29 cellular contexts compared by ENCODE assay signal in the genomic region with DNA sequence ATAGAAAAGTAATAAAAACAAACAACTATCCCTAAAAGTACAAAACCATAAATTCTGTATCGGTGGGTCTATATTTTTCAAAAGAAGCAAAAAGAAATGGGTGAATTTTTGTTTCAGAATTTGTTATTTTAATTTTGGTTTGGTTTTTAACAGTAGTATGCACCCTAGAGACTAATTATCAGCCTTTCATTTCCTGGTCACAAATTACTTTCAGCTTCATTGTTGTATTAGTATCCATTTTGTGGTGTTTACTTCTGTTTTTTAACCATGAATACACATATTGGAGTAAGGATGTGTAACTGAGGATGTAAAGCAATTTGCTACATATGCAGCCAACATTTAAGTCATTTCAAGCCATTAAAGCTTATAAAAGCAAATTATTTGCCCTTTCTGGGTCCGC.
"Had no signal": no experiment of that assay in that cellular context is flagged by ENCODE, and none has a peak within 500 bp of the region (broad histone marks: within the 10 kb centered on the region; RNA-seq: fewer than 3 reads in every experiment).

No MANE protein-coding gene starts in this region.

- FAIRE-seq: small intestine had no signal

- H3K36me3 Mint-ChIP-seq: naive B cell; naive thymus-derived CD8-positive, alpha-beta T cell; natural killer cell treated with Interleukin-12 subunit alpha and Interleukin-12 subunit beta and Interleukin-15 and Interleukin-18, amount 100 ng/mL, for 72 hours; stimulated activated effector memory CD8-positive, alpha-beta T cell treated with anti-CD3 and anti-CD28 coated beads, Interleukin-12 subunit alpha, Interleukin-12 subunit beta, amount 100 ng/mL, for 72 hours; stimulated activated naive B cell treated with anti-CD40 and anti-IgM and Interleukin-4, amounts not matched to agents 10 μg/mL and 1 μg/mL and 100 μg/mL, for 72 hours; type B pancreatic cell had no signal

- DNase-seq: naive B cell; naive thymus-derived CD8-positive, alpha-beta T cell; nucleus accumbens; posterior cingulate gyrus; psoas muscle; right cardiac atrium; right lobe of liver; sigmoid colon; small intestine; stimulated activated CD4-positive, alpha-beta T cell treated with anti-CD3 and anti-CD28 coated beads, Interleukin-15, amount 100 ng/mL, for 24 hours; stimulated activated CD4-positive, alpha-beta T cell treated with anti-CD3 and anti-CD28 coated beads, Interleukin-2, amount 100 ng/mL, for 24 hours; stimulated activated CD4-positive, alpha-beta T cell treated with anti-CD3 and anti-CD28 coated beads, Interleukin-2, amount 100 ng/mL, for 48 hours; stimulated activated CD4-positive, alpha-beta T cell treated with anti-CD3 and anti-CD28 coated beads, Interleukin-4, amount 100 ng/mL, for 24 hours; stimulated activated naive B cell treated with anti-CD40 and anti-IgM and Interleukin-4, amounts not matched to agents 10 μg/mL and 1 μg/mL and 100 μg/mL, for 72 hours; stimulated activated naive CD4-positive, alpha-beta T cell treated with Interleukin-2 at 50 U/mL for 16 hours; stomach; testis; tibial artery; transverse colon; upper lobe of right lung; uterus had no signal

- H3K4me1 Mint-ChIP-seq: naive B cell; naive thymus-derived CD8-positive, alpha-beta T cell; stimulated activated effector memory CD8-positive, alpha-beta T cell treated with anti-CD3 and anti-CD28 coated beads, Interleukin-12 subunit alpha, Interleukin-12 subunit beta, amount 100 ng/mL, for 72 hours; stimulated activated naive B cell treated with anti-CD40 and anti-IgM and Interleukin-4, amounts not matched to agents 10 μg/mL and 1 μg/mL and 100 μg/mL, for 72 hours had no signal

- H3K27me3 Mint-ChIP-seq: naive B cell; naive thymus-derived CD8-positive, alpha-beta T cell; stimulated activated naive B cell treated with anti-CD40 and anti-IgM and Interleukin-4, amounts not matched to agents 10 μg/mL and 1 μg/mL and 100 μg/mL, for 72 hours; stimulated activated naive CD8-positive, alpha-beta T cell treated with anti-CD3 and anti-CD28 coated beads, Interleukin-15, Interleukin-2, amounts not matched to agents 100 ng/mL and 50 ng/mL, for 24 hours; type B pancreatic cell had no signal

- H3K4me1 ChIP-seq: parathyroid adenoma, psoas muscle, sigmoid colon, stomach, suprapubic skin, testis, tibial artery, transverse colon, upper lobe of right lung, uterus had no signal

- H3K27me3 ChIP-seq: neutrophil, sigmoid colon, stomach, suprapubic skin, testis, tibial artery, transverse colon, upper lobe of right lung, uterus had no signal

- H3K4me3 Mint-ChIP-seq: naive B cell; naive thymus-derived CD8-positive, alpha-beta T cell; natural killer cell treated with Interleukin-12 subunit alpha and Interleukin-12 subunit beta and Interleukin-15 and Interleukin-18, amount 100 ng/mL, for 72 hours; stimulated activated effector memory CD8-positive, alpha-beta T cell treated with anti-CD3 and anti-CD28 coated beads, Interleukin-12 subunit alpha, Interleukin-12 subunit beta, amount 100 ng/mL, for 72 hours; stimulated activated naive B cell treated with anti-CD40 and anti-IgM and Interleukin-4, amounts not matched to agents 10 μg/mL and 1 μg/mL and 100 μg/mL, for 72 hours; stimulated activated naive CD8-positive, alpha-beta T cell treated with anti-CD3 and anti-CD28 coated beads, Interleukin-15, Interleukin-2, amounts not matched to agents 100 ng/mL and 50 ng/mL, for 24 hours; type B pancreatic cell had no signal

- H3K27ac Mint-ChIP-seq: naive B cell; naive thymus-derived CD8-positive, alpha-beta T cell; natural killer cell treated with Interleukin-12 subunit alpha and Interleukin-12 subunit beta and Interleukin-15 and Interleukin-18, amount 100 ng/mL, for 72 hours; progenitor cell of endocrine pancreas; stimulated activated effector memory CD8-positive, alpha-beta T cell treated with anti-CD3 and anti-CD28 coated beads, Interleukin-12 subunit alpha, Interleukin-12 subunit beta, amount 100 ng/mL, for 72 hours; stimulated activated naive B cell treated with anti-CD40 and anti-IgM and Interleukin-4, amounts not matched to agents 10 μg/mL and 1 μg/mL and 100 μg/mL, for 72 hours; stimulated activated naive CD8-positive, alpha-beta T cell treated with anti-CD3 and anti-CD28 coated beads, Interleukin-15, Interleukin-2, amounts not matched to agents 100 ng/mL and 50 ng/mL, for 24 hours; type B pancreatic cell had no signal

- H3K9me3 Mint-ChIP-seq: naive B cell; naive thymus-derived CD8-positive, alpha-beta T cell; natural killer cell treated with Interleukin-12 subunit alpha and Interleukin-12 subunit beta and Interleukin-15 and Interleukin-18, amount 100 ng/mL, for 72 hours; stimulated activated naive CD8-positive, alpha-beta T cell treated with anti-CD3 and anti-CD28 coated beads, Interleukin-15, Interleukin-2, amounts not matched to agents 100 ng/mL and 50 ng/mL, for 24 hours; type B pancreatic cell had no signal

- H3K36me3 ChIP-seq: neutrophil, right lobe of liver, sigmoid colon, stomach, suprapubic skin, tibial artery, transverse colon, upper lobe of right lung, uterus had no signal

- H3K9ac ChIP-seq: parathyroid adenoma had no signal

- H2AFZ ChIP-seq: parathyroid adenoma had no signal

- H3K79me2 ChIP-seq: parathyroid adenoma had no signal

- H3K27ac ChIP-seq: neutrophil, parathyroid adenoma, psoas muscle, right lobe of liver, sigmoid colon, stomach, suprapubic skin, testis, tibial artery, transverse colon, upper lobe of right lung, uterus had no signal

- H3K9me3 ChIP-seq: neutrophil, psoas muscle, right lobe of liver, sigmoid colon, stomach, suprapubic skin, testis, tibial artery, transverse colon, upper lobe of right lung, uterus had no signal

- ATAC-seq: naive thymus-derived CD8-positive, alpha-beta T cell; natural killer cell treated with Interleukin-12 subunit alpha and Interleukin-12 subunit beta and Interleukin-15 and Interleukin-18, amount 100 ng/mL, for 72 hours; psoas muscle; right cardiac atrium; right lobe of liver; stimulated activated effector memory CD8-positive, alpha-beta T cell treated with anti-CD3 and anti-CD28 coated beads, Interleukin-12 subunit alpha, Interleukin-12 subunit beta, amount 100 ng/mL, for 72 hours; stimulated activated naive B cell treated with anti-CD40 and anti-IgM and Interleukin-4, amounts not matched to agents 10 μg/mL and 1 μg/mL and 100 μg/mL, for 72 hours; upper lobe of right lung had no signal

- H3K4me3 ChIP-seq: psoas muscle, right lobe of liver, sigmoid colon, stomach, suprapubic skin, testis, tibial artery, transverse colon, upper lobe of right lung, uterus had no signal
